39 cellular contexts compared by ENCODE assay signal in the genomic region with DNA sequence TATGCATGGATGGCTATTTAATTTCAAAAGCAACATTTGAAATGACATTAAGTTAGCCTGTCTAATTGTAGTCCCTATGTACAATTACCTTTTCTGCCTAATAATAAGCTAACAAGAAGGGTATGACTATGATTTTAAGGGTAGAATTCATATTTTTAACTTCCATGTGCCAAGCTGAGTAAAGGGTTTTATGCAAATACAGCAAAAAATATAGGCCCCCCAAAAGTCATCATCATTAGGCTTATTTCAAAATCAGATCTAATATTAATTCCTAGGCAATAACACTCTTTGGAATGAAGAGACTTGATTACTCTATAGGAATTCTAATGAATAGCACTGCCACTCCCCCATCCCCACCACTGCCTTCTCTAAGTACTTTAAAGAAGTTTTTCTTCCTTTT.
"Had no signal": no experiment of that assay in that cellular context is flagged by ENCODE, and none has a peak within 500 bp of the region (broad histone marks: within the 10 kb centered on the region; RNA-seq: fewer than 3 reads in every experiment).

No MANE protein-coding gene starts in this region.

- ATAC-seq: activated naive CD4-positive, alpha-beta T cell treated with anti-CD3 and anti-CD28 coated beads, Interleukin-2, amount 50 U/mL, for 72 hours; activated naive CD8-positive, alpha-beta T cell treated with anti-CD3 and anti-CD28 coated beads, Interleukin-2, amount 50 U/mL, for 24 hours; activated T-cell treated with anti-CD3 and anti-CD28 coated beads, Interleukin-2, amount 50 U/mL, for 4 hours; activated T-cell treated with anti-CD3 and anti-CD28 coated beads, Interleukin-2, amount 50 U/mL, for 72 hours; activated T-helper 17 cell treated with anti-CD3 and anti-CD28 coated beads, Interleukin-2, amount 50 U/mL, for 72 hours; body of pancreas had no signal

- H3K4me1 ChIP-seq: adrenal gland, ascending aorta, body of pancreas, breast epithelium had no signal

- H3K27ac ChIP-seq: adrenal gland, ascending aorta, body of pancreas, brain microvascular endothelial cell, breast epithelium, cardiac muscle cell had no signal

- H3K4me3 ChIP-seq: adrenal gland, ascending aorta, body of pancreas, breast epithelium, cardiac muscle cell had no signal

- H3K4me3 Mint-ChIP-seq: activated naive CD4-positive, alpha-beta T cell treated with anti-CD3 and anti-CD28 coated beads, Interleukin-2, amount 10 ng/mL, durations not matched to agents 7 days and 5 days; activated naive CD4-positive, alpha-beta T cell treated with anti-CD3 and anti-CD28 coated beads, Interleukin-2, amount 50 U/mL, for 24 hours; activated naive CD8-positive, alpha-beta T cell; activated naive CD8-positive, alpha-beta T cell treated with anti-CD3 and anti-CD28 coated beads for 36 hours; activated naive CD8-positive, alpha-beta T cell treated with anti-CD3 and anti-CD28 coated beads, Interleukin-2, amount 10 ng/mL, durations not matched to agents 7 days and 5 days; activated naive CD8-positive, alpha-beta T cell treated with anti-CD3 and anti-CD28 coated beads, Interleukin-2, amount 50 U/mL, for 24 hours; activated T-cell treated with anti-CD3 and anti-CD28 coated beads, Interleukin-2, amount 50 U/mL, for 24 hours; activated T-cell treated with anti-CD3 and anti-CD28 coated beads, Interleukin-2, amount 50 U/mL, for 4 hours; activated T-cell treated with anti-CD3 and anti-CD28 coated beads, Interleukin-2, amount 50 U/mL, for 72 hours; activated T-helper 1 cell treated with anti-CD3 and anti-CD28 coated beads, Interleukin-12 subunit alpha, Interleukin-12 subunit beta, Interleukin-2, Interleukin-4 antibody, amounts not matched to agents 30 ng/mL and 10 ng/mL and 1 ng/mL, durations not matched to agents 14 hours and 24 hours and 36 hours; activated T-helper 17 cell treated with anti-CD3 and anti-CD28 coated beads, Interleukin-2, amount 50 U/mL, for 72 hours; brain; central memory CD8-positive, alpha-beta T cell had no signal

- FAIRE-seq: astrocyte, bronchial epithelial cell had no signal

- H3K27me3 Mint-ChIP-seq: activated naive CD4-positive, alpha-beta T cell treated with anti-CD3 and anti-CD28 coated beads, Interleukin-2, amount 10 ng/mL, durations not matched to agents 7 days and 5 days had no signal

- H3K27me3 ChIP-seq: adrenal gland, ascending aorta, body of pancreas, brain microvascular endothelial cell, breast epithelium had no signal

- H3K4me1 Mint-ChIP-seq: activated naive CD4-positive, alpha-beta T cell treated with anti-CD3 and anti-CD28 coated beads, Interleukin-2, amount 10 ng/mL, durations not matched to agents 7 days and 5 days; activated naive CD4-positive, alpha-beta T cell treated with anti-CD3 and anti-CD28 coated beads, Interleukin-2, amount 50 U/mL, for 24 hours; activated naive CD8-positive, alpha-beta T cell treated with anti-CD3 and anti-CD28 coated beads for 36 hours; activated naive CD8-positive, alpha-beta T cell treated with anti-CD3 and anti-CD28 coated beads, Interleukin-2, amount 10 ng/mL, durations not matched to agents 7 days and 5 days; activated naive CD8-positive, alpha-beta T cell treated with anti-CD3 and anti-CD28 coated beads, Interleukin-2, amount 50 U/mL, for 24 hours; activated T-helper 17 cell treated with anti-CD3 and anti-CD28 coated beads, Interleukin-2, amount 50 U/mL, for 72 hours; central memory CD8-positive, alpha-beta T cell had no signal

- H3K9me3 ChIP-seq: adrenal gland, ascending aorta, body of pancreas, breast epithelium had no signal

- DNase-seq: activated effector memory CD4-positive, alpha-beta T cell treated with anti-CD3 and anti-CD28 coated beads, Interleukin-2, amount 50 U/mL, for 16 hours; activated effector memory CD4-positive, alpha-beta T cell treated with Interleukin-2 at 50 U/mL for 16 hours; activated gamma-delta T cell; activated gamma-delta T cell treated with Interleukin-2 at 50 U/mL for 16 hours; activated naive CD4-positive, alpha-beta T cell; activated naive CD4-positive, alpha-beta T cell treated with anti-CD3 and anti-CD28 coated beads, Interleukin-2, amount 10 ng/mL, durations not matched to agents 7 days and 5 days; activated naive CD4-positive, alpha-beta T cell treated with anti-CD3 and anti-CD28 coated beads, Interleukin-2, amount 50 U/mL, for 16 hours; activated naive CD4-positive, alpha-beta T cell treated with Interleukin-2 at 50 U/mL for 16 hours; activated naive CD8-positive, alpha-beta T cell treated with anti-CD3 and anti-CD28 coated beads for 36 hours; activated naive CD8-positive, alpha-beta T cell treated with anti-CD3 and anti-CD28 coated beads, Interleukin-2, amount 10 ng/mL, durations not matched to agents 7 days and 5 days; activated naive CD8-positive, alpha-beta T cell treated with anti-CD3 and anti-CD28 coated beads, Interleukin-2, amount 50 U/mL, for 24 hours; activated T-cell treated with anti-CD3 and anti-CD28 coated beads, Interleukin-2, amount 50 U/mL, for 1 hour; activated T-cell treated with anti-CD3 and anti-CD28 coated beads, Interleukin-2, amount 50 U/mL, for 24 hours; activated T-cell treated with anti-CD3 and anti-CD28 coated beads, Interleukin-2, amount 50 U/mL, for 4 hours; activated T-cell treated with anti-CD3 and anti-CD28 coated beads, Interleukin-2, amount 50 U/mL, for 48 hours; activated T-cell treated with anti-CD3 and anti-CD28 coated beads, Interleukin-2, amount 50 U/mL, for 72 hours; adrenal gland; amniotic stem cell; amygdala; anterior cingulate cortex; aorta; body of pancreas; brain microvascular endothelial cell; caudate nucleus; central memory CD4-positive, alpha-beta T cell; cerebellar nuclear complex had no signal

- H3K36me3 Mint-ChIP-seq: activated naive CD4-positive, alpha-beta T cell treated with anti-CD3 and anti-CD28 coated beads, Interleukin-2, amount 10 ng/mL, durations not matched to agents 7 days and 5 days; activated naive CD4-positive, alpha-beta T cell treated with anti-CD3 and anti-CD28 coated beads, Interleukin-2, amount 50 U/mL, for 24 hours; activated naive CD4-positive, alpha-beta T cell treated with anti-CD3 and anti-CD28 coated beads, Interleukin-2, amount 50 U/mL, for 72 hours; activated naive CD8-positive, alpha-beta T cell; activated naive CD8-positive, alpha-beta T cell treated with anti-CD3 and anti-CD28 coated beads for 36 hours; activated naive CD8-positive, alpha-beta T cell treated with anti-CD3 and anti-CD28 coated beads, Interleukin-2, amount 10 ng/mL, durations not matched to agents 7 days and 5 days; brain had no signal

- H3K27ac Mint-ChIP-seq: activated naive CD4-positive, alpha-beta T cell treated with anti-CD3 and anti-CD28 coated beads, Interleukin-2, amount 10 ng/mL, durations not matched to agents 7 days and 5 days; activated naive CD4-positive, alpha-beta T cell treated with anti-CD3 and anti-CD28 coated beads, Interleukin-2, amount 50 U/mL, for 24 hours; activated naive CD4-positive, alpha-beta T cell treated with anti-CD3 and anti-CD28 coated beads, Interleukin-2, amount 50 U/mL, for 72 hours; activated naive CD8-positive, alpha-beta T cell; activated naive CD8-positive, alpha-beta T cell treated with anti-CD3 and anti-CD28 coated beads for 36 hours; activated naive CD8-positive, alpha-beta T cell treated with anti-CD3 and anti-CD28 coated beads, Interleukin-2, amount 10 ng/mL, durations not matched to agents 7 days and 5 days; activated naive CD8-positive, alpha-beta T cell treated with anti-CD3 and anti-CD28 coated beads, Interleukin-2, amount 50 U/mL, for 24 hours; activated T-cell treated with anti-CD3 and anti-CD28 coated beads, Interleukin-2, amount 50 U/mL, for 24 hours; activated T-cell treated with anti-CD3 and anti-CD28 coated beads, Interleukin-2, amount 50 U/mL, for 72 hours; activated T-helper 1 cell treated with anti-CD3 and anti-CD28 coated beads, Interleukin-12 subunit alpha, Interleukin-12 subunit beta, Interleukin-2, Interleukin-4 antibody, amounts not matched to agents 30 ng/mL and 10 ng/mL and 1 ng/mL, durations not matched to agents 14 hours and 24 hours and 36 hours; activated T-helper 17 cell treated with anti-CD3 and anti-CD28 coated beads, Interleukin-2, amount 50 U/mL, for 72 hours; activated T-helper 2 cell treated with anti-CD3 and anti-CD28 coated beads, Interferon-gamma antibody, Interleukin-2, Interleukin-4, amounts not matched to agents 10 μg/mL and 5 μg/mL and 100 μg/mL, durations not matched to agents 14 hours and 24 hours and 36 hours; brain had no signal

- H3K36me3 ChIP-seq: adrenal gland, ascending aorta, brain microvascular endothelial cell, breast epithelium, cardiac muscle cell had no signal

- H3K9me3 Mint-ChIP-seq: activated naive CD4-positive, alpha-beta T cell treated with anti-CD3 and anti-CD28 coated beads, Interleukin-2, amount 10 ng/mL, durations not matched to agents 7 days and 5 days; activated naive CD4-positive, alpha-beta T cell treated with anti-CD3 and anti-CD28 coated beads, Interleukin-2, amount 50 U/mL, for 24 hours; activated naive CD4-positive, alpha-beta T cell treated with anti-CD3 and anti-CD28 coated beads, Interleukin-2, amount 50 U/mL, for 72 hours; activated naive CD8-positive, alpha-beta T cell treated with anti-CD3 and anti-CD28 coated beads for 36 hours; activated naive CD8-positive, alpha-beta T cell treated with anti-CD3 and anti-CD28 coated beads, Interleukin-2, amount 10 ng/mL, durations not matched to agents 7 days and 5 days; activated naive CD8-positive, alpha-beta T cell treated with anti-CD3 and anti-CD28 coated beads, Interleukin-2, amount 50 U/mL, for 24 hours; activated T-cell treated with anti-CD3 and anti-CD28 coated beads, Interleukin-2, amount 50 U/mL, for 24 hours; activated T-cell treated with anti-CD3 and anti-CD28 coated beads, Interleukin-2, amount 50 U/mL, for 4 hours; activated T-cell treated with anti-CD3 and anti-CD28 coated beads, Interleukin-2, amount 50 U/mL, for 72 hours; activated T-helper 1 cell treated with anti-CD3 and anti-CD28 coated beads, Interleukin-12 subunit alpha, Interleukin-12 subunit beta, Interleukin-2, Interleukin-4 antibody, amounts not matched to agents 30 ng/mL and 10 ng/mL and 1 ng/mL, durations not matched to agents 14 hours and 24 hours and 36 hours; activated T-helper 17 cell treated with anti-CD3 and anti-CD28 coated beads, Interleukin-2, amount 50 U/mL, for 72 hours; activated T-helper 2 cell treated with anti-CD3 and anti-CD28 coated beads, Interferon-gamma antibody, Interleukin-2, Interleukin-4, amounts not matched to agents 10 μg/mL and 5 μg/mL and 100 μg/mL, durations not matched to agents 14 hours and 24 hours and 36 hours; brain; central memory CD8-positive, alpha-beta T cell had no signal
